11 cellular contexts compared by ENCODE assay signal in the genomic region with DNA sequence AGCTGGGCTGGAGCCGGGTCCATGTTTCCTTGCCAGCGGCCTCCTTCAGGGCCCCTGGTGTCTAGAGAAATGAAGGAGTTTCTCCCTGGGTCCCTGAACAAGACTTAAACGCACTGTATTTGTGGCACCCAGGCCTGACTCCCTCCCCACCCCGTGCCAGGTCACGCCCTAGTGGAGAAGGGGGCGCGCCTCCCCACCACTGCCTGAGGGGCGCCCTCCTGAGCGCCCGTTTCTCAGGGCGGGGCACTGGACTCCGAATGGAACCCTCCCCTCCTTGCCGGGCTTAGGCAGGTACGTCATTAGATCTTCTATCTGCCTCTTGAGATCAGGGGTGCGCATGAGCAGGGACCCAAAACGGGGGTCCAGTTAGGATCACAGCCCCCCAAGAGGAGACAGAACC. TPM values are rescaled to one million over a fixed set of nuclear protein-coding genes. Genes with fewer than 3 reads are reported as not detected.
A peak's percentile ranks its signal among the peaks of the same experiment; 100 is the strongest.
DNase-seq lines count a peak whose midpoint lies in the region; ATAC-seq, FAIRE-seq and TF ChIP-seq lines count a peak whose summit lies in the region.
"Had no signal": no experiment of that assay in that cellular context is flagged by ENCODE, and none has a peak within 500 bp of the region (broad histone marks: within the 10 kb centered on the region; RNA-seq: fewer than 3 reads in every experiment).

No MANE protein-coding gene starts in this region.

- H3K36me3 ChIP-seq in mammary epithelial cell (ENCODE audit: insufficient read depth, low read length) (no peaks in the 10 kb centered on the region), upper lobe of right lung (peaks cover 12% of the 10 kb centered on the region)

- no peak overlapping the region for H3K27ac Mint-ChIP-seq in MCF 10A (ENCODE audit: low read depth, unreplicated experiment)

- in situ Hi-C loops in mammary epithelial cell (cut with MboI; ENCODE audit: low sequenced_read_pairs in 2 of 2) (loop anchor here (5.0 to 10.0 kb wide), 2 partner anchors 357 to 364 kb away; no protein-coding TSS in a partner anchor), astrocyte of the spinal cord (cut with HindIII; ENCODE audit: low sequenced_read_pairs) (no loop called here)

- no peaks in the 10 kb centered on the region for H3K9me3 Mint-ChIP-seq in MCF 10A (ENCODE audit: unreplicated experiment)

- TF ChIP-seq POLR2A in GM12891 (IDR thresholded peaks at IDR 0.05; ENCODE audit: low read depth, low read length) = no peak

- TF ChIP-seq CTCF in mammary epithelial cell (conservative IDR thresholded peaks at IDR 0.05 in 1 of 2, IDR thresholded peaks at IDR 0.05 in 1 of 2; ENCODE audit: extremely low read depth in 1 of 2, insufficient read depth in 1 of 2, low read depth in 1 of 2, low read length in 2 of 2) (no peak), MCF 10A (IDR thresholded peaks at IDR 0.05; ENCODE audit: unreplicated experiment) (no peak), astrocyte of the spinal cord (IDR thresholded peaks at IDR 0.05; ENCODE audit: low read depth, low read length) (no peak), upper lobe of right lung (IDR thresholded peaks at IDR 0.05) (no peak), GM20000 (IDR thresholded peaks at IDR 0.05; ENCODE audit: extremely low read depth, missing control alignments) (no peak)

- no peaks in the 10 kb centered on the region for H4K20me1 ChIP-seq in mammary epithelial cell (ENCODE audit: insufficient read depth, low read length)

- no TSS peak for BruUV-seq in mammary epithelial cell (replicated peaks; lab: Mats Ljungman, UMichigan)
- BruUV-seq in MCF 10A (replicated peaks; lab: Mats Ljungman, UMichigan) = no TSS peak

- H3K4me1 ChIP-seq in mammary epithelial cell (ENCODE audit: insufficient read depth, low read length) (peaks cover 4% of the 10 kb centered on the region), mononuclear cell (ENCODE audit: insufficient read depth, low read length) (peaks cover 15% of the 10 kb centered on the region), upper lobe of right lung (no peaks in the 10 kb centered on the region)

- H3K79me2 ChIP-seq in mammary epithelial cell (ENCODE audit: insufficient read depth, low read length) = no peaks in the 10 kb centered on the region

- H3K4me3 ChIP-seq in mammary epithelial cell (replicated peaks in 1 of 3; ENCODE audit: insufficient read depth in 1 of 3, low read depth in 2 of 3, low read length in 3 of 3) (no peak overlapping the region), astrocyte of the spinal cord (ENCODE audit: low read depth, low read length) (peak overlapping the region; percentile 27), mononuclear cell (ENCODE audit: low read length) (peak overlapping the region; percentile 48), upper lobe of right lung (peak overlapping the region; percentile 38)

- H3K9me3 ChIP-seq in mammary epithelial cell (replicated peaks; ENCODE audit: insufficient read depth, low read length) (no peaks in the 10 kb centered on the region), mononuclear cell (ENCODE audit: low read depth, low read length) (no peaks in the 10 kb centered on the region), upper lobe of right lung (no peaks in the 10 kb centered on the region)

- CTCF ChIA-PET in mammary epithelial cell (lab: Charles Lee; ENCODE audit: low non-redundant PET) (no interaction called here), MCF 10A (lab: Yijun Ruan, JAX) (interaction anchor here (0.6 to 2.7 kb wide), 6 partner anchors 23 to 359 kb away, joined by 3 to 15 read pairs (median 8); no protein-coding TSS in a partner anchor)

- peaks cover 13% of the 10 kb centered on the region for H3K36me3 Mint-ChIP-seq in MCF 10A (ENCODE audit: insufficient read depth, unreplicated experiment)

- no peaks in the 10 kb centered on the region for H3K4me1 Mint-ChIP-seq in MCF 10A (ENCODE audit: insufficient read depth, unreplicated experiment)

- WGBS in mammary epithelial cell (ENCODE audit: low coverage, missing lambda C conversion rate) = 93% methylated on average over 14 of the region's 16 CpGs

- H3K27me3 ChIP-seq in mammary epithelial cell (ENCODE audit: insufficient read depth, low read length) = no peaks in the 10 kb centered on the region
- no peaks in the 10 kb centered on the region for H3K27me3 ChIP-seq in mononuclear cell (ENCODE audit: insufficient read depth, low read length)
- no peaks in the 10 kb centered on the region for H3K27me3 ChIP-seq in upper lobe of right lung

- H3K9ac ChIP-seq in mammary epithelial cell (ENCODE audit: insufficient read depth, low read length) = no peak overlapping the region

- ATAC-seq in upper lobe of right lung = no peak

- H3K4me2 ChIP-seq in mammary epithelial cell (ENCODE audit: insufficient read depth, low read depth, low read length) = no peak overlapping the region

- peak overlapping the region; percentile 58 for H2AFZ ChIP-seq in mammary epithelial cell (ENCODE audit: low read depth, low read length)

- POLR2A ChIA-PET in MCF 10A (lab: Yijun Ruan, JAX) = interaction anchor here (0.6 kb wide), 1 partner anchor 292 kb away, joined by 3 read pairs; no protein-coding TSS in a partner anchor

- no peaks in the 10 kb centered on the region for H3K27me3 Mint-ChIP-seq in MCF 10A (ENCODE audit: insufficient read depth, unreplicated experiment)

- no peak overlapping the region for H3K27ac ChIP-seq in mammary epithelial cell (ENCODE audit: insufficient read depth, low read depth, low read length)
- H3K27ac ChIP-seq in upper lobe of right lung = no peak overlapping the region
- H3K27ac ChIP-seq: VCaP had no signal

- intact Hi-C loops in mammary epithelial cell (cut with micrococcal nuclease) (loop anchor here (10.0 kb wide), 1 partner anchor 447 kb away; no protein-coding TSS in a partner anchor), MCF 10A (cut with micrococcal nuclease) (no loop called here), upper lobe of right lung (cut with DNase I) (no loop called here)

- no peak for FAIRE-seq in GM12891 (lab: Jason Lieb, UNC)

- dilution Hi-C loops in mammary epithelial cell (cut with HindIII; ENCODE audit: low sequenced_read_pairs) = loop anchor here (25.0 kb wide), 1 partner anchor 619 kb away; no protein-coding TSS in a partner anchor

- H3K4me3 Mint-ChIP-seq in MCF 10A (ENCODE audit: unreplicated experiment) = no peak overlapping the region

- DNase-seq in mammary epithelial cell = no peak
- DNase-seq in MCF 10A (ENCODE audit: unreplicated experiment) = no peak
- DNase-seq in astrocyte of the spinal cord (ENCODE audit: low read depth, low spot score) = no peak
- no peak for DNase-seq in upper lobe of right lung
- no peak for DNase-seq in GM20000 (ENCODE audit: low spot score)
- DNase-seq in NCI-H187 treated with DMSO at 0.1 percent for 48 hours (lab: John Stamatoyannopoulos, UW) = no peak
- DNase-seq in GM12891 (ENCODE audit: insufficient read length, low spot score) = no peak
- DNase-seq: left cardiac atrium, NCI-H1092 treated with DMSO at 0.1 percent for 48 hours had no signal

TF ChIP-seq in GM12891, 5 proteins besides CTCF, POLR2A, EP300 and RAD21:
- TF ChIP-seq POU2F2 (IDR thresholded peaks at IDR 0.05; ENCODE audit: low read depth, low read length) = no peak
- no peak for TF ChIP-seq SPI1 (IDR thresholded peaks at IDR 0.05; ENCODE audit: low read depth, low read length)
- TF ChIP-seq POLR2AphosphoS5 (IDR thresholded peaks at IDR 0.05; ENCODE audit: low read depth, low read length) = no peak
- no peak for TF ChIP-seq PAX5 (IDR thresholded peaks at IDR 0.05; ENCODE audit: insufficient read depth, low read length, severe bottlenecking)
- TF ChIP-seq TAF1 (IDR thresholded peaks at IDR 0.05; ENCODE audit: low read depth, low read length) = no peak
TF ChIP-seq in GM12891: peak in this region for 0.

RNA-seq across cellular contexts. Expression of a gene that starts 16.3 kb away (rescaled TPM):
- total RNA-seq in mammary epithelial cell = 100 to 1,000 TPM in 1 of 2 donors, 10 to 100 TPM in 1; 64.0 to 161 TPM
- 253 TPM for polyA plus RNA-seq in mammary epithelial cell
- polyA minus RNA-seq in mammary epithelial cell = 493 TPM
- 321 and 341 TPM in 2 replicates for total RNA-seq in MCF 10A (2022)
- 163 TPM for total RNA-seq in mononuclear cell
- 50.9 TPM for total RNA-seq in upper lobe of right lung
- polyA plus RNA-seq in GM12891 (2012; ENCODE audit: low read depth, missing spikeins) = 107 TPM

Comparison
In these comparisons a context has a peak if more than half of its experiments do, and no peak if none do; other contexts are left out.
1. H3K4me3 ChIP-seq: peak in astrocyte of the spinal cord (single experiment), mononuclear cell (single experiment) and upper lobe of right lung (single experiment); none in mammary epithelial cell (0 of 3).